In genomic region chr5:96778409-96778808, GRCh38 we compare ENCODE assay signal across 22 cellular contexts. TPM values are rescaled to one million over a fixed set of nuclear protein-coding genes. Genes with fewer than 3 reads are reported as not detected.
A peak's percentile ranks its signal among the peaks of the same experiment; 100 is the strongest.
DNase-seq lines count a peak whose midpoint lies in the region; ATAC-seq and TF ChIP-seq lines count a peak whose summit lies in the region.
"Had no signal": no experiment of that assay in that cellular context is flagged by ENCODE, and none has a peak within 500 bp of the region (broad histone marks: within the 10 kb centered on the region; RNA-seq: fewer than 3 reads in every experiment).

No MANE protein-coding gene starts in this region.

- ATAC-seq in heart left ventricle (peak in 3 of 4 donors; percentile 17 to 62 (median 24)), gastrocnemius medialis (peak; percentile 6 to 50)
- ATAC-seq: GM23338, left lung had no signal

- no peaks in the 10 kb centered on the region for H3K27me3 ChIP-seq in CD4-positive, alpha-beta memory T cell (ENCODE audit: insufficient read depth, low read length)
- H3K27me3 ChIP-seq in heart left ventricle (no peaks in the 10 kb centered on the region), gastrocnemius medialis (no peaks in the 10 kb centered on the region)
- H3K27me3 ChIP-seq: left lung had no signal

- H3K27ac Mint-ChIP-seq in CD4-positive, alpha-beta memory T cell, result peak overlapping the region in 5 of 7 donors; percentile 53 to 82 (median 64)
- H3K27ac Mint-ChIP-seq in Calu3 (ENCODE audit: unreplicated experiment), result peak overlapping the region; percentile 5
- H3K27ac Mint-ChIP-seq: GM23338, progenitor cell of endocrine pancreas had no signal

- no TSS peak for BruUV-seq in Calu3 (replicated peaks; lab: Mats Ljungman, UMichigan)

- intact Hi-C loops in CD4-positive, alpha-beta memory T cell (cut with micrococcal nuclease), result no loop called here
- intact Hi-C loops in Calu3 (cut with micrococcal nuclease; ENCODE audit: unreplicated experiment), result no loop called here
- intact Hi-C loops in heart left ventricle (cut with DNase I), result loop anchor here in 1 of 10 donors (10.0 kb wide), 1 partner anchor 226 kb away; no protein-coding TSS in a partner anchor
- intact Hi-C loops in gastrocnemius medialis (cut with DNase I; ENCODE audit: low total_unique reads), result no loop called here

- CTCF ChIA-PET in CD4-positive, alpha-beta memory T cell (lab: Charles Lee; ENCODE audit: partially characterized antibody), result interaction anchor here (2.9 kb wide), 1 partner anchor 12 kb away, joined by 9 read pairs; no protein-coding TSS in a partner anchor
- CTCF ChIA-PET in Calu3 (lab: Charles Lee), result no interaction called here

- H3K27me3 Mint-ChIP-seq in CD4-positive, alpha-beta memory T cell, result no peaks in the 10 kb centered on the region
- H3K27me3 Mint-ChIP-seq in Calu3 (ENCODE audit: unreplicated experiment), result no peaks in the 10 kb centered on the region
- H3K27me3 Mint-ChIP-seq: progenitor cell of endocrine pancreas had no signal

- POLR2A ChIA-PET in CD4-positive, alpha-beta memory T cell (lab: Charles Lee; ENCODE audit: partially characterized antibody), result interaction anchor here (2.9 kb wide), 1 partner anchor 30 kb away, joined by 10 read pairs; the partner anchor contains the start of gene ERAP1

- no peak overlapping the region for H3K27ac ChIP-seq in CD4-positive, alpha-beta memory T cell (ENCODE audit: low read depth, low read length)
- H3K27ac ChIP-seq in heart left ventricle, result no peak overlapping the region
- no peak overlapping the region for H3K27ac ChIP-seq in gastrocnemius medialis
- H3K27ac ChIP-seq: left lung, skin epidermis had no signal

- H3K4me3 ChIP-seq in CD4-positive, alpha-beta memory T cell (ENCODE audit: low read length in 2 of 2), result no peak overlapping the region
- H3K4me3 ChIP-seq in heart left ventricle (no peak overlapping the region), gastrocnemius medialis (no peak overlapping the region)
- H3K4me3 ChIP-seq: GM23338, left lung, skin epidermis, thoracic aorta had no signal

- WGBS in heart left ventricle, 4 donors, result 61 to 88% (median 74%) methylated on average over 1 of the region's 1 CpG

- no peak overlapping the region for H3K4me3 Mint-ChIP-seq in CD4-positive, alpha-beta memory T cell
- H3K4me3 Mint-ChIP-seq in Calu3 (ENCODE audit: low read depth, unreplicated experiment), result no peak overlapping the region
- H3K4me3 Mint-ChIP-seq: GM23338, neural crest cell had no signal

- peaks cover 0 to 6% (median 1%) of the 10 kb centered on the region in 4 donors for H3K4me1 Mint-ChIP-seq in CD4-positive, alpha-beta memory T cell
- H3K4me1 Mint-ChIP-seq in Calu3 (ENCODE audit: low read depth, unreplicated experiment), result peaks cover 18% of the 10 kb centered on the region
- H3K4me1 Mint-ChIP-seq: GM23338 had no signal

- TF ChIP-seq CTCF in Calu3 (IDR thresholded peaks at IDR 0.05; ENCODE audit: unreplicated experiment) (no peak), heart left ventricle (IDR thresholded peaks at IDR 0.05) (no peak), gastrocnemius medialis (IDR thresholded peaks at IDR 0.05 in 4 of 5, conservative IDR thresholded peaks at IDR 0.05 in 1 of 5) (no peak)

- no peaks in the 10 kb centered on the region for H3K4me1 ChIP-seq in CD4-positive, alpha-beta memory T cell (ENCODE audit: insufficient read depth, low read length)
- H3K4me1 ChIP-seq in heart left ventricle, result peaks cover 0 to 40% (median 14%) of the 10 kb centered on the region in 12 donors
- H3K4me1 ChIP-seq in gastrocnemius medialis, result no peaks in the 10 kb centered on the region
- H3K4me1 ChIP-seq: left lung had no signal

- no peak for TF ChIP-seq POLR2A in heart left ventricle (IDR thresholded peaks at IDR 0.05)
- TF ChIP-seq POLR2A in gastrocnemius medialis (IDR thresholded peaks at IDR 0.05), result no peak

- H3K9me3 ChIP-seq in CD4-positive, alpha-beta memory T cell (ENCODE audit: control insufficient read depth in 1 of 2, low read length in 2 of 2), result no peaks in the 10 kb centered on the region
- peaks cover 0 to 2% (median 0%) of the 10 kb centered on the region in 12 donors for H3K9me3 ChIP-seq in heart left ventricle
- H3K9me3 ChIP-seq in gastrocnemius medialis, result no peaks in the 10 kb centered on the region
- H3K9me3 ChIP-seq: left lung, thoracic aorta had no signal

- peaks cover 70 to 91% of the 10 kb centered on the region in 2 donors for H3K36me3 Mint-ChIP-seq in CD4-positive, alpha-beta memory T cell
- H3K36me3 Mint-ChIP-seq in Calu3 (ENCODE audit: insufficient read depth, unreplicated experiment), result peaks cover 75% of the 10 kb centered on the region

- H3K9me3 Mint-ChIP-seq in CD4-positive, alpha-beta memory T cell, result peaks cover 0 to 2% (median 0%) of the 10 kb centered on the region in 8 donors
- no peaks in the 10 kb centered on the region for H3K9me3 Mint-ChIP-seq in Calu3 (ENCODE audit: low read depth, unreplicated experiment)
- H3K9me3 Mint-ChIP-seq: GM23338 had no signal

- DNase-seq in CD4-positive, alpha-beta memory T cell, result no peak
- DNase-seq in Calu3, result no peak
- DNase-seq in heart left ventricle, result peak in 1 of 5 donors; percentile 31
- peak in 1 of 2 donors; percentile 28 for DNase-seq in gastrocnemius medialis
- DNase-seq in inferior parietal cortex (ENCODE audit: extremely low spot score), result no peak
- DNase-seq in activated CD4-positive, CD25-positive, alpha-beta regulatory T cell treated with anti-CD3 and anti-CD28 coated beads, Interleukin-2, amount 50 U/mL, for 72 hours, result no peak
- DNase-seq in NCI-H2029 (lab: John Stamatoyannopoulos, UW), result no peak
- DNase-seq: activated CD4-positive, alpha-beta T cell treated with anti-CD3 and anti-CD28 coated beads for 4 hours; activated effector memory CD4-positive, alpha-beta T cell treated with Interleukin-2 at 50 U/mL for 16 hours; amniotic stem cell; left lung; MV-4-11; NCI-H187 treated with DMSO at 0.1 percent for 48 hours; NCI-H226; SHP77 treated with DMSO at 0.1 percent for 48 hours; stimulated activated CD4-positive, alpha-beta T cell treated with anti-CD3 and anti-CD28 coated beads, Interleukin-1b, Interleukin-23, amount 100 ng/mL, for 48 hours; SW 1271 had no signal

- in situ Hi-C loops in gastrocnemius medialis (cut with MboI; ENCODE audit: low sequenced_read_pairs in 4 of 4), result no loop called here

- H3K36me3 ChIP-seq in CD4-positive, alpha-beta memory T cell (ENCODE audit: insufficient read depth, low read length), result peaks cover 67% of the 10 kb centered on the region
- peaks cover 0 to 100% (median 95%) of the 10 kb centered on the region in 9 donors for H3K36me3 ChIP-seq in heart left ventricle
- H3K36me3 ChIP-seq in gastrocnemius medialis, result peaks cover under 1 to 86% of the 10 kb centered on the region in 2 donors

RNA-seq across cellular contexts. Expression of gene ERAP1, which starts 29.3 kb away (rescaled TPM):
- 100 to 1,000 TPM; 158 to 176 TPM for total RNA-seq in CD4-positive, alpha-beta memory T cell
- polyA plus RNA-seq in CD4-positive, alpha-beta memory T cell, result 10 to 100 TPM; 51.3 to 58.9 TPM
- total RNA-seq in Calu3 (2022) (43.6 and 52.3 TPM in 2 replicates), heart left ventricle (100 to 1,000 TPM in 1 of 9 donors, 10 to 100 TPM in 8; 25.9 to 119 (median 39.1) TPM), gastrocnemius medialis (10 to 100 TPM; 17.7 to 49.3 (median 27.4) TPM)
- 10 to 100 TPM in 1 of 2 donors, 1 to 10 TPM in 1; 3.2 to 12.9 TPM for polyA plus RNA-seq in heart left ventricle
